28 cellular contexts compared by ENCODE assay signal in genomic region chr4:128579454-128579853, GRCh38.
"Had no signal": no experiment of that assay in that cellular context is flagged by ENCODE, and none has a peak within 500 bp of the region (broad histone marks: within the 10 kb centered on the region; RNA-seq: fewer than 3 reads in every experiment).

No MANE protein-coding gene starts in this region.

- H3K4me1 ChIP-seq: adrenal gland had no signal

- H3K4me2 ChIP-seq: PC-9 had no signal

- DNase-seq: activated B cell treated with CpG ODN at 0.5 μM for 24 hours; activated CD4-positive, alpha-beta memory T cell treated with anti-CD3 and anti-CD28 coated beads for 36 hours; activated CD4-positive, alpha-beta T cell treated with anti-CD3 and anti-CD28 coated beads for 4 hours; activated CD4-positive, alpha-beta T cell treated with anti-CD3 and anti-CD28 coated beads, Interleukin-2, amount 50 U/mL, for 1 hour; activated CD4-positive, CD25-positive, alpha-beta regulatory T cell treated with anti-CD3 and anti-CD28 coated beads, Interleukin-2, amount 50 U/mL, for 72 hours; activated CD8-positive, alpha-beta memory T cell treated with anti-CD3 and anti-CD28 coated beads, Interleukin-2, amount 50 U/mL, for 4 hours; activated gamma-delta T cell treated with Interleukin-2 at 50 U/mL for 16 hours; activated naive CD4-positive, alpha-beta T cell treated with anti-CD3 and anti-CD28 coated beads for 36 hours; activated T-cell treated with anti-CD3 and anti-CD28 coated beads for 4 hours; activated T-cell treated with anti-CD3 and anti-CD28 coated beads, Interleukin-2, amount 50 U/mL, for 4 hours; adrenal gland; anterior cingulate cortex; central memory CD4-positive, alpha-beta T cell; NCI-H1092 treated with DMSO at 0.1 percent for 48 hours; NCI-H1417; NCI-H146; NCI-H187; NCI-H2029 treated with DMSO at 0.1 percent for 48 hours; NCI-H2107; NCI-H2171; NCI-H510A; NCI-H526; NCI-H748 treated with DMSO at 0.1 percent for 48 hours; NK-92 treated with Interleukin-12 subunit alpha and Interleukin-12 subunit beta, amount 100 ng/mL, for 24 hours; PC-9; Right ventricle myocardium superior had no signal

- H3K4me3 ChIP-seq: adrenal gland, PC-9 had no signal

- ATAC-seq: activated naive CD4-positive, alpha-beta T cell treated with anti-CD3 and anti-CD28 coated beads, Interleukin-2, amount 50 U/mL, for 72 hours; activated T-cell treated with anti-CD3 and anti-CD28 coated beads, Interleukin-2, amount 50 U/mL, for 4 hours had no signal

- H3K36me3 ChIP-seq: adrenal gland had no signal

- H2AFZ ChIP-seq: PC-9 had no signal

- H3K9me3 ChIP-seq: adrenal gland had no signal

- H3K27ac ChIP-seq: adrenal gland, PC-9, VCaP had no signal

- H3K27me3 ChIP-seq: adrenal gland had no signal
